11 cellular contexts compared by ENCODE assay signal in the genomic region with DNA sequence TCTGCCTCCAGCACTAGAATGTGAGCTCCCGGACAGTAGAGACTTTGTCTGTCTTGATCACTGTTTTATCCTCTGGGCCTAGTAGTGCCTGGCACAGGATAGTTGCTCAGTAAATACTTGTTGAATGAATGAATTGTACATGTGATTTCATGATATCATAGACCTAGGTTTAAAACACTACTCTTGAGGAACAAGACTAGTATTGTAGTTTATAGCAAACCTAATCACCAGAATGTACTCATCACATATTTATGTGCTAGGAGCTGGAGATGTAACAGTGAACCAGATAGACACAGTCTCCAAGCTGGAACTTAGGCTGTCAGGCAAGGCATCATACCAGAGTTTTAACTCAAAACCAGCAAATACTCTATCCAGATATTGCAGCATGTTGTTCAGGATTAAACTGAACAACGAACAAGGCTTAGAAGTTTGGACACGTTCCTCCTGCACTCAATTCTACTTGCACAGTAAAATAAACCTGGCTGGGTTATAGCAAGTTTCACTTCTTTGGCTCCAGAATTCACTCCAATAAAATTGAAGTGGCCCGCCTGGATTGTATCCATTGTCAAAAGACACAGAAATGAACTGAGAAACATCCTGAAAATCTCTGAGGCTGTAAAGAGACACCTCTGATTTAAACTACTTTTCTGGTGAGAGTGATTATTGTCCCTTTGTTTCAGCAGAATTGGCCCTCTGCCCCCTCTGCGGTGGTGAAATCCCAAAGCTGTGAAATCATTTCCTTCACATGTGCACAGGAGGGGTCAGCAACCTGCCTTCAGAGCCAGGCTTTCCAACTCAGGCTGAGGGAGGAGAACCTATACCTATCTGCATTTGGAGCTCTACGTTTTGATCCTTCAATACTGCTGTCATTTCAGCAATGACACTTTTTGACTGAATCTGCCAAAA. TPM values are rescaled to one million over a fixed set of nuclear protein-coding genes. Genes with fewer than 3 reads are reported as not detected.
A peak's percentile ranks its signal among the peaks of the same experiment; 100 is the strongest.
DNase-seq lines count a peak whose midpoint lies in the region; ATAC-seq, FAIRE-seq and TF ChIP-seq lines count a peak whose summit lies in the region.
"Had no signal": no experiment of that assay in that cellular context is flagged by ENCODE, and none has a peak within 500 bp of the region (broad histone marks: within the 10 kb centered on the region; RNA-seq: fewer than 3 reads in every experiment).

No MANE protein-coding gene starts in this region.

- H3K36me3 Mint-ChIP-seq in CD8-positive, alpha-beta T cell, result no peaks in the 10 kb centered on the region

- no peak overlapping the region for H2AFZ ChIP-seq in osteoblast (ENCODE audit: low read length)

- no peak for ATAC-seq in CD8-positive, alpha-beta T cell
- no peak for ATAC-seq in GM21786 (IDR thresholded peaks at IDR 0.05; ENCODE audit: unreplicated experiment)
- no peak for ATAC-seq in GM18868 (IDR thresholded peaks at IDR 0.05; ENCODE audit: unreplicated experiment)

- H3K36me3 ChIP-seq in CD8-positive, alpha-beta T cell (ENCODE audit: insufficient read depth, low read length), result no peaks in the 10 kb centered on the region
- no peaks in the 10 kb centered on the region for H3K36me3 ChIP-seq in SJSA1
- H3K36me3 ChIP-seq in osteoblast (ENCODE audit: insufficient read depth, low read length), result no peaks in the 10 kb centered on the region

- TF ChIP-seq POLR2A in GM12891 (IDR thresholded peaks at IDR 0.05; ENCODE audit: low read depth, low read length), result no peak

- H3K4me3 Mint-ChIP-seq in CD8-positive, alpha-beta T cell, result no peak overlapping the region
- H3K4me3 Mint-ChIP-seq: activated naive CD8-positive, alpha-beta T cell had no signal

- H4K20me1 ChIP-seq in osteoblast (ENCODE audit: insufficient read depth, low read length), result no peaks in the 10 kb centered on the region

- FAIRE-seq in GM12891 (lab: Jason Lieb, UNC), result no peak

- CTCF ChIA-PET in CD8-positive, alpha-beta T cell (lab: Charles Lee), result interaction anchor here (10.4 kb wide), 1 partner anchor 21 kb away, joined by 110 read pairs; a partner anchor contains a TSS

- POLR2A ChIA-PET in CD8-positive, alpha-beta T cell (lab: Charles Lee), result no interaction called here

- H3K27ac Mint-ChIP-seq in CD8-positive, alpha-beta T cell, result peak overlapping the region; percentile 45

- H3K27me3 Mint-ChIP-seq in CD8-positive, alpha-beta T cell (ENCODE audit: low read depth), result no peaks in the 10 kb centered on the region
- H3K27me3 Mint-ChIP-seq: activated naive CD8-positive, alpha-beta T cell had no signal

- no peak overlapping the region for H3K27ac ChIP-seq in CD8-positive, alpha-beta T cell (ENCODE audit: low read depth, low read length)
- H3K27ac ChIP-seq in SJSA1, result peak overlapping the region; percentile 39; the same call in 1 of the 2 replicates
- peak overlapping the region; percentile 40 for H3K27ac ChIP-seq in osteoblast (ENCODE audit: low read depth, low read length)

- intact Hi-C loops in CD8-positive, alpha-beta T cell (cut with DNase I, micrococcal nuclease), result no loop called here

- H3K27me3 ChIP-seq in CD8-positive, alpha-beta T cell (ENCODE audit: insufficient read depth, low read length), result no peaks in the 10 kb centered on the region
- no peaks in the 10 kb centered on the region for H3K27me3 ChIP-seq in SJSA1 (replicated peaks)
- no peaks in the 10 kb centered on the region for H3K27me3 ChIP-seq in osteoblast (ENCODE audit: insufficient read depth, low read length)

- H3K9me3 ChIP-seq in CD8-positive, alpha-beta T cell (ENCODE audit: low read length), result no peaks in the 10 kb centered on the region
- no peaks in the 10 kb centered on the region for H3K9me3 ChIP-seq in SJSA1 (replicated peaks)
- H3K9me3 ChIP-seq in osteoblast (ENCODE audit: low read depth, low read length), result no peaks in the 10 kb centered on the region

- no peaks in the 10 kb centered on the region for H3K79me2 ChIP-seq in osteoblast (ENCODE audit: insufficient read depth, low read length)

- H3K4me3 ChIP-seq in CD8-positive, alpha-beta T cell (ENCODE audit: low read depth, low read length), result no peak overlapping the region
- no peak overlapping the region for H3K4me3 ChIP-seq in SJSA1
- H3K4me3 ChIP-seq in fibroblast of the aortic adventitia (ENCODE audit: low read depth, low read length), result no peak overlapping the region
- H3K4me3 ChIP-seq in osteoblast (ENCODE audit: insufficient read depth, low read length), result no peak overlapping the region

- no peak for TF ChIP-seq CTCF in CD8-positive, alpha-beta T cell (IDR thresholded peaks at IDR 0.05)
- TF ChIP-seq CTCF in fibroblast of the aortic adventitia (IDR thresholded peaks at IDR 0.05; ENCODE audit: insufficient read depth, low read length) (no peak), osteoblast (IDR thresholded peaks at IDR 0.05; ENCODE audit: extremely low read depth, low read depth, low read length) (no peak)

- H3K4me1 ChIP-seq in CD8-positive, alpha-beta T cell (ENCODE audit: insufficient read depth, low read length), result peaks cover 51% of the 10 kb centered on the region
- H3K4me1 ChIP-seq in SJSA1 (replicated peaks) (peaks cover 44% of the 10 kb centered on the region), osteoblast (ENCODE audit: insufficient read depth, low read length) (peaks cover 41% of the 10 kb centered on the region)

- H3K4me2 ChIP-seq in osteoblast (ENCODE audit: insufficient read depth, low read length), result peak overlapping the region; percentile 1

- peaks cover 92% of the 10 kb centered on the region for H3K4me1 Mint-ChIP-seq in CD8-positive, alpha-beta T cell (ENCODE audit: low read depth)

- DNase-seq in CD8-positive, alpha-beta T cell, result no peak
- DNase-seq in SJSA1 (ENCODE audit: low read depth in 1 of 2, low spot score in 2 of 2) (peak in 1 of 2 experiments; percentile 45), fibroblast of the aortic adventitia (ENCODE audit: low read depth) (peak; percentile 76), osteoblast (ENCODE audit: insufficient read length, low spot score, missing footprints) (no peak), GM12891 (ENCODE audit: insufficient read length, low spot score) (no peak)
- no peak for DNase-seq in stimulated activated CD4-positive, alpha-beta T cell treated with anti-CD3 and anti-CD28 coated beads, Interleukin-2, amount 100 ng/mL, for 24 hours
- DNase-seq: NCI-H2029, T-helper 9 cell had no signal

- H3K9me3 Mint-ChIP-seq in CD8-positive, alpha-beta T cell, result no peaks in the 10 kb centered on the region

TF ChIP-seq in GM12891, 5 proteins besides CTCF, POLR2A, EP300 and RAD21:
- TF ChIP-seq POLR2AphosphoS5 (IDR thresholded peaks at IDR 0.05; ENCODE audit: low read depth, low read length) (no peak), PAX5 (IDR thresholded peaks at IDR 0.05; ENCODE audit: insufficient read depth, low read length, severe bottlenecking) (no peak), SPI1 (IDR thresholded peaks at IDR 0.05; ENCODE audit: low read depth, low read length) (no peak), TAF1 (IDR thresholded peaks at IDR 0.05; ENCODE audit: low read depth, low read length) (no peak), POU2F2 (IDR thresholded peaks at IDR 0.05; ENCODE audit: low read depth, low read length) (no peak)

RNA-seq across cellular contexts. Expression of a gene that starts 23.2 kb away (rescaled TPM):
- 1 to 10 TPM; 5.0 to 5.6 TPM for total RNA-seq in CD8-positive, alpha-beta T cell
- total RNA-seq in SJSA1 (2014; rRNA removed; shearing (Covaris generic)), result 0.95 and 0.97 TPM in 2 replicates
- total RNA-seq in fibroblast of the aortic adventitia (ENCODE audit: low replicate concordance) (1.2 and 4.2 TPM in 2 replicates), osteoblast (3.2 and 6.9 TPM in 2 replicates)
- polyA plus RNA-seq in GM12891 (2012; ENCODE audit: low read depth, missing spikeins), result 0.71 TPM

RNA-seq across cellular contexts. Expression of a gene that starts 35.0 kb away (rescaled TPM):
- 10 to 100 TPM; 68.0 to 72.8 TPM for total RNA-seq in CD8-positive, alpha-beta T cell
- 48.1 and 54.9 TPM in 2 replicates for total RNA-seq in SJSA1 (2014; rRNA removed; shearing (Covaris generic))
- total RNA-seq in fibroblast of the aortic adventitia (ENCODE audit: low replicate concordance) (36.5 and 47.8 TPM in 2 replicates), osteoblast (30.8 and 31.8 TPM in 2 replicates)
- 62.9 TPM for polyA plus RNA-seq in GM12891 (2012; ENCODE audit: low read depth, missing spikeins)
